1 cellular context compared by ENCODE assay signal in the genomic region with DNA sequence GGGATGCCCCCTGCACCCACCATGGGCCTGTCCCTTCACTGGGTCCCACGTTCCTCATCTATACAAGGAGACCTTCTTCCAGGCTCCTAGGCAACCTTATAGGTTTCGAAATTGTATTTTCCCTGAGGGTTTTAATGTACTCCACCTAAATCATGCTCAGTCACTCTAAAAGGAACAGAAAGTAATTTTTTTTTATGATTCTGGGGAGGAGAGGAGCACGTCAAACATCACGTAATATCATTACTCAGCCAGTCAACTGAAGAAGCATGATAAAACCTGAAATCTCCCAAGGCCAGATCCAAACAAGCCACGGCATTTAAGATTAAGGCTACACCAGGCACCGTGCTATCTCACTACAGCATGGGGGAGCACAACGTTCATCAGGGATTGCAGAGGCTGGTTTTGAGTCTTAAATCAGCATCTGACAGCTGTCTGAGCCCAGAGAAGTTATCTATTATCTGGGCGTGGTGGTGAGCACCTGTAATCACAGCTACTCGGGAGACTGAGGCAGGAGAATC.
A peak's percentile ranks its signal among the peaks of the same experiment; 100 is the strongest.
TF ChIP-seq lines count a peak whose summit lies in the region.

No MANE protein-coding gene starts in this region.

TF ChIP-seq in K562, 482 proteins besides CTCF, POLR2A, EP300 and RAD21 (continued from another document and continues in another):
- TF ChIP-seq TBL1XR1 (IDR thresholded peaks at IDR 0.05; ENCODE audit: low read length in 2 of 2) (peak in 1 of 2 experiments; percentile 72; a peak in 1 of 4 replicates), ZNF239 (CRISPR knock-in tag; IDR thresholded peaks at IDR 0.05) (no peak), XRCC4 (IDR thresholded peaks at IDR 0.05; ENCODE audit: extremely low read depth, insufficient read depth, insufficient read length) (no peak), PCBP2 (IDR thresholded peaks at IDR 0.05; ENCODE audit: low read depth, low read length, poor library complexity, severe bottlenecking) (no peak), SNRNP70 (optimal IDR thresholded peaks at IDR 0.05; ENCODE audit: low read depth, low read length) (no peak), SFPQ (IDR thresholded peaks at IDR 0.05; ENCODE audit: low read depth, low read length) (no peak), MAFG (tag; conservative IDR thresholded peaks at IDR 0.05) (peak; percentile 64), RERE (CRISPR knock-in tag; IDR thresholded peaks at IDR 0.05; ENCODE audit: borderline replicate concordance) (no peak), HNRNPUL1 (IDR thresholded peaks at IDR 0.05; ENCODE audit: low read length) (no peak), ZNF217 (CRISPR knock-in tag; IDR thresholded peaks at IDR 0.05) (no peak), RREB1 (CRISPR knock-in tag; IDR thresholded peaks at IDR 0.05) (no peak), FOXM1 (IDR thresholded peaks at IDR 0.05; ENCODE audit: low read depth) (peak; percentile 94), FOXM1 (CRISPR knock-in tag; IDR thresholded peaks at IDR 0.05; ENCODE audit: low read depth) (no peak), BDP1 (IDR thresholded peaks at IDR 0.05; ENCODE audit: insufficient read depth, insufficient read length) (no peak), TAF1 (IDR thresholded peaks at IDR 0.05; ENCODE audit: control insufficient read depth, extremely low read depth, insufficient read depth, low read length, severe bottlenecking) (no peak), CHD4 (IDR thresholded peaks at IDR 0.05; ENCODE audit: insufficient read depth, insufficient replicate concordance, low read depth, low read length, poor library complexity, severe bottlenecking) (no peak), MECOM (CRISPR knock-in tag; IDR thresholded peaks at IDR 0.05) (peak; percentile 77; the same call in 1 of the 2 replicates), C11orf30 (IDR thresholded peaks at IDR 0.05; ENCODE audit: low read depth) (peak; percentile 33; the same call in 1 of the 2 replicates), KAT2B (IDR thresholded peaks at IDR 0.05; ENCODE audit: low read depth, low read length) (no peak), NEUROD1 (IDR thresholded peaks at IDR 0.05; ENCODE audit: borderline replicate concordance, low read depth, low read length, partially characterized antibody) (peak; percentile 26), SMARCE1 (IDR thresholded peaks at IDR 0.05) (peak; percentile 72; the same call in 1 of the 2 replicates), ELF2 (CRISPR knock-in tag; IDR thresholded peaks at IDR 0.05) (no peak), TRIM24 (IDR thresholded peaks at IDR 0.05) (peak; percentile 97), KLF13 (tag; IDR thresholded peaks at IDR 0.05; ENCODE audit: borderline replicate concordance, low read depth) (no peak), ZNF551 (CRISPR knock-in tag; IDR thresholded peaks at IDR 0.05) (no peak), MAFK (IDR thresholded peaks at IDR 0.05; ENCODE audit: low read length) (no peak; the same call in 1 of the 2 replicates), ZNF444 (CRISPR knock-in tag; IDR thresholded peaks at IDR 0.05) (no peak)
- TF ChIP-seq, protein P1, sequence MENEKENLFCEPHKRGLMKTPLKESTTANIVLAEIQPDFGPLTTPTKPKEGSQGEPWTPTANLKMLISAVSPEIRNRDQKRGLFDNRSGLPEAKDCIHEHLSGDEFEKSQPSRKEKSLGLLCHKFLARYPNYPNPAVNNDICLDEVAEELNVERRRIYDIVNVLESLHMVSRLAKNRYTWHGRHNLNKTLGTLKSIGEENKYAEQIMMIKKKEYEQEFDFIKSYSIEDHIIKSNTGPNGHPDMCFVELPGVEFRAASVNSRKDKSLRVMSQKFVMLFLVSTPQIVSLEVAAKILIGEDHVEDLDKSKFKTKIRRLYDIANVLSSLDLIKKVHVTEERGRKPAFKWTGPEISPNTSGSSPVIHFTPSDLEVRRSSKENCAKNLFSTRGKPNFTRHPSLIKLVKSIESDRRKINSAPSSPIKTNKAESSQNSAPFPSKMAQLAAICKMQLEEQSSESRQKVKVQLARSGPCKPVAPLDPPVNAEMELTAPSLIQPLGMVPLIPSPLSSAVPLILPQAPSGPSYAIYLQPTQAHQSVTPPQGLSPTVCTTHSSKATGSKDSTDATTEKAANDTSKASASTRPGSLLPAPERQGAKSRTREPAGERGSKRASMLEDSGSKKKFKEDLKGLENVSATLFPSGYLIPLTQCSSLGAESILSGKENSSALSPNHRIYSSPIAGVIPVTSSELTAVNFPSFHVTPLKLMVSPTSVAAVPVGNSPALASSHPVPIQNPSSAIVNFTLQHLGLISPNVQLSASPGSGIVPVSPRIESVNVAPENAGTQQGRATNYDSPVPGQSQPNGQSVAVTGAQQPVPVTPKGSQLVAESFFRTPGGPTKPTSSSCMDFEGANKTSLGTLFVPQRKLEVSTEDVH (IDR thresholded peaks at IDR 0.05; ENCODE audit: low read depth, partially characterized antibody), result no peak
- TF ChIP-seq, protein P2, sequence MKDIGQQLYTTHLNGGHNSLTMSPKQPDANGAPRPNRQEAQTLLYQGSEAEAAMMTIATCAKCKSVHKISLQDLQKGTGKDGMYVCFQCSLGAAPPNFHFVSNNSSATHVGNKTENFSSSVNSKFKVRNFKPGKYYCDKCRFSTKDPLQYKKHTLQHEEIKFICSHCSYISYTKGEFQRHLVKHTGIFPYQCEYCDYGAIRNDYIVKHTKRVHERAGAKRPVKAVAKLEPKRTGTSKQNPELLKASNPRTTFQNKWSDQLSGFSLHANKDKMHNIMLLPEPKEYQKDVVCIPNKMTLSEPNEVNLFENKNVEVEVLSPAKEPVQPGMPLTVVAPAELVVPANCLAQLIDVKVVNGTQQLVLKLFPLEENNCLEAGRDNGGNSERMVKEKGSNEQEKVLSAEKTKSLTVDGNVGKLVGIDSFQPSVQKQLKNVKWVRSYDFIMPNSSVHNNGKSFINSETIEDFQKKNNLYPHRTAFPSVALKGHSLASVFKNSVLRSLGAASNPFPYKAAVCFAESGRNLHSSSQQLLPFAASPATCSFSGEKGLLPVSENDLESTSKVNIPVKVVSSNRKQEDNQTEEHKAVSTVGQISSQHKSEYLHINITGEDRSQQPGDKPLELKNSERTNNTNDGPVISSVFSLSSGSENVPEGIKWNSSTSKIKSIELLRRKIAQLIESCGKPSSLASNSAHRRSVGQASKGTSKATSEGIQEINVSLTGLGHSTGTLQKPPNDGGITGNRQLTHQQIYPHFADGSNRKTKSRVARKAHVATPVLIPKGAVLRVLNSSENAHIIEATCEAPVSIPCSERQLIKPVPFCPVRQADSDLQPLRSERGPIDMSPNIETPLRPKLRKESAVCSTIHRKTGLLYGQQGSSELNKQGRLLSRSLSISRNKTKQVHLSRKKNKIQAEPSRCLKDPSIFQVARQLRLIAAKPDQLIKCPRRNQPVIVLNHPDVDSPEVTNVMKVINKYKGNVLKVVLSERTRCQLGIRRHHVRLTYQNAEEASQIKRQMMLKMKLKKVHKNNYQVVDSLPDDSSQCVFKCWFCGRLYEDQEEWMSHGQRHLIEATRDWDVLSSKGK (CRISPR knock-in tag; IDR thresholded peaks at IDR 0.05), result no peak
- TF ChIP-seq, protein P3, sequence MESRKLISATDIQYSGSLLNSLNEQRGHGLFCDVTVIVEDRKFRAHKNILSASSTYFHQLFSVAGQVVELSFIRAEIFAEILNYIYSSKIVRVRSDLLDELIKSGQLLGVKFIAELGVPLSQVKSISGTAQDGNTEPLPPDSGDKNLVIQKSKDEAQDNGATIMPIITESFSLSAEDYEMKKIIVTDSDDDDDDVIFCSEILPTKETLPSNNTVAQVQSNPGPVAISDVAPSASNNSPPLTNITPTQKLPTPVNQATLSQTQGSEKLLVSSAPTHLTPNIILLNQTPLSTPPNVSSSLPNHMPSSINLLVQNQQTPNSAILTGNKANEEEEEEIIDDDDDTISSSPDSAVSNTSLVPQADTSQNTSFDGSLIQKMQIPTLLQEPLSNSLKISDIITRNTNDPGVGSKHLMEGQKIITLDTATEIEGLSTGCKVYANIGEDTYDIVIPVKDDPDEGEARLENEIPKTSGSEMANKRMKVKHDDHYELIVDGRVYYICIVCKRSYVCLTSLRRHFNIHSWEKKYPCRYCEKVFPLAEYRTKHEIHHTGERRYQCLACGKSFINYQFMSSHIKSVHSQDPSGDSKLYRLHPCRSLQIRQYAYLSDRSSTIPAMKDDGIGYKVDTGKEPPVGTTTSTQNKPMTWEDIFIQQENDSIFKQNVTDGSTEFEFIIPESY (CRISPR knock-in tag; IDR thresholded peaks at IDR 0.05), result no peak
